17 cellular contexts compared by ENCODE assay signal in genomic region chr18:55093295-55093694, GRCh38.
DNase-seq lines count a peak whose midpoint lies in the region; ATAC-seq, FAIRE-seq and TF ChIP-seq lines count a peak whose summit lies in the region.
"Had no signal": no experiment of that assay in that cellular context is flagged by ENCODE, and none has a peak within 500 bp of the region (broad histone marks: within the 10 kb centered on the region; RNA-seq: fewer than 3 reads in every experiment).

No MANE protein-coding gene starts in this region.

- no peaks in the 10 kb centered on the region for H4K20me1 ChIP-seq in OCI-LY3 (ENCODE audit: insufficient read depth, low read length)

- no peaks in the 10 kb centered on the region for H3K27me3 Mint-ChIP-seq in memory B cell
- H3K27me3 Mint-ChIP-seq: CD4-positive, alpha-beta memory T cell had no signal

- peak overlapping the region; percentile 42 for H3K27ac ChIP-seq in OCI-LY3 (ENCODE audit: low read length)
- H3K27ac ChIP-seq: GM23248 had no signal

- no peak overlapping the region for H3K4me3 ChIP-seq in OCI-LY3 (ENCODE audit: low read length)
- H3K4me3 ChIP-seq: GM23248, HAP-1 had no signal

- H2AFZ ChIP-seq in OCI-LY3 (ENCODE audit: low read depth, low read length) = no peak overlapping the region
- H2AFZ ChIP-seq: GM23248 had no signal

- TF ChIP-seq CTCF in D721Med (IDR thresholded peaks at IDR 0.05; ENCODE audit: insufficient read depth, missing control alignments) (no peak), OCI-LY3 (IDR thresholded peaks at IDR 0.05; ENCODE audit: low read depth, low read length) (no peak)

- no peak for DNase-seq in D721Med (ENCODE audit: insufficient read length, low spot score)
- no peak for DNase-seq in memory B cell (ENCODE audit: low spot score in 2 of 2)
- no peak for DNase-seq in KG1 (lab: John Stamatoyannopoulos, UW)
- no peak for DNase-seq in NCI-H146 (lab: John Stamatoyannopoulos, UW)
- DNase-seq in NCI-H1092 treated with DMSO at 0.1 percent for 48 hours (lab: John Stamatoyannopoulos, UW) = no peak
- DNase-seq: ACHN; CD4-positive, alpha-beta memory T cell; DMS79 treated with DMSO at 0.1 percent for 48 hours; GF-D8; GM23248 had no signal

- H3K9me3 ChIP-seq in OCI-LY3 (ENCODE audit: insufficient read depth, low read length) = no peaks in the 10 kb centered on the region
- H3K9me3 ChIP-seq: HAP-1 had no signal

- ATAC-seq in memory B cell (ENCODE audit: low read depth) (peak; percentile 40), GM18868 (IDR thresholded peaks at IDR 0.05; ENCODE audit: unreplicated experiment) (no peak)
- ATAC-seq: HepG2 had no signal

- peak overlapping the region; percentile 5; the same call in 1 of the 2 replicates for H3K9ac ChIP-seq in OCI-LY3 (ENCODE audit: low read length)
- H3K9ac ChIP-seq: GM23248 had no signal

- no peaks in the 10 kb centered on the region for H3K79me2 ChIP-seq in OCI-LY3 (ENCODE audit: low read length)

- peak overlapping the region; percentile 33 for H3K27ac Mint-ChIP-seq in memory B cell
- H3K27ac Mint-ChIP-seq: CD14-positive monocyte; CD4-positive, alpha-beta memory T cell had no signal

- H3K4me1 Mint-ChIP-seq in memory B cell = peaks cover 40% of the 10 kb centered on the region
- H3K4me1 Mint-ChIP-seq: CD14-positive monocyte; CD4-positive, alpha-beta memory T cell had no signal

- H3K27me3 ChIP-seq in OCI-LY3 (ENCODE audit: low read depth, low read length) = no peaks in the 10 kb centered on the region

- peaks cover 79% of the 10 kb centered on the region for H3K4me1 ChIP-seq in OCI-LY3 (ENCODE audit: low read length)
- H3K4me1 ChIP-seq: HAP-1 had no signal

- peak; percentile 68 for FAIRE-seq in D721Med (lab: Jason Lieb, UNC)
- FAIRE-seq: A204.1, GM12891, HepG2 had no signal

- peaks cover 2% of the 10 kb centered on the region for H3K36me3 Mint-ChIP-seq in memory B cell
- H3K36me3 Mint-ChIP-seq: CD14-positive monocyte; CD4-positive, alpha-beta memory T cell had no signal

- H3K36me3 ChIP-seq in OCI-LY3 (replicated peaks; ENCODE audit: low read depth, low read length) = peaks cover 8% of the 10 kb centered on the region
- H3K36me3 ChIP-seq: HAP-1 had no signal

- peak overlapping the region; percentile 19 for H3K4me2 ChIP-seq in OCI-LY3 (ENCODE audit: low read length)

- H3K4me3 Mint-ChIP-seq in memory B cell = peak overlapping the region; percentile 32
- H3K4me3 Mint-ChIP-seq: CD14-positive monocyte; CD4-positive, alpha-beta memory T cell had no signal

- no peaks in the 10 kb centered on the region for H3K9me3 Mint-ChIP-seq in memory B cell
